ENCODE assay signal across 1 cellular context in the genomic region with DNA sequence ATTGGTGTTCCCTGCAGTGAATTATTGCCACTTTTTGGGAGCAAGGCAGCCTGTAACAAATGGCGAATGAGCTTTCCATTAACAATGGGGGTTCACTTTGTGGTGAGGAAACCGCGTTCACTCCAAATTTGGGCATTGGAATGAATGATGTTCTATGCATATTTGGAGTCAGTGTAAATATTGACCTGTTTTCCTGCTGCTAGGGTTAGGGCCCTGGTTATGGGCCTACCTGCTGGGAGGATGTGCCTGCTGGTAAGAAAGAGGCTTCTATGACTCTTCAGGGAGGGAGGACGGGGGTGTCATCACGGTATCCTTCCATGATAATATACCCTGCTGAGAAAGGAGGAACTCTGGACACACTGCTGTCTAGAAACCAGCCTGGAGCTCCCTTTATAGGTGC.
TF ChIP-seq lines count a peak whose summit lies in the region.

No MANE protein-coding gene starts in this region.

TF ChIP-seq in HepG2, 621 proteins besides CTCF, POLR2A, EP300 and RAD21 (continued from another document):
- TF ChIP-seq, protein P1, sequence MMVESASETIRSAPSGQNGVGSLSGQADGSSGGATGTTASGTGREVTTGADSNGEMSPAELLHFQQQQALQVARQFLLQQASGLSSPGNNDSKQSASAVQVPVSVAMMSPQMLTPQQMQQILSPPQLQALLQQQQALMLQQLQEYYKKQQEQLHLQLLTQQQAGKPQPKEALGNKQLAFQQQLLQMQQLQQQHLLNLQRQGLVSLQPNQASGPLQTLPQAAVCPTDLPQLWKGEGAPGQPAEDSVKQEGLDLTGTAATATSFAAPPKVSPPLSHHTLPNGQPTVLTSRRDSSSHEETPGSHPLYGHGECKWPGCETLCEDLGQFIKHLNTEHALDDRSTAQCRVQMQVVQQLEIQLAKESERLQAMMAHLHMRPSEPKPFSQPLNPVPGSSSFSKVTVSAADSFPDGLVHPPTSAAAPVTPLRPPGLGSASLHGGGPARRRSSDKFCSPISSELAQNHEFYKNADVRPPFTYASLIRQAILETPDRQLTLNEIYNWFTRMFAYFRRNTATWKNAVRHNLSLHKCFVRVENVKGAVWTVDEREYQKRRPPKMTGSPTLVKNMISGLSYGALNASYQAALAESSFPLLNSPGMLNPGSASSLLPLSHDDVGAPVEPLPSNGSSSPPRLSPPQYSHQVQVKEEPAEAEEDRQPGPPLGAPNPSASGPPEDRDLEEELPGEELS (CRISPR knock-in tag; IDR thresholded peaks at IDR 0.05): peak; percentile 38; the same call in 1 of the 2 replicates
- TF ChIP-seq, protein P2, sequence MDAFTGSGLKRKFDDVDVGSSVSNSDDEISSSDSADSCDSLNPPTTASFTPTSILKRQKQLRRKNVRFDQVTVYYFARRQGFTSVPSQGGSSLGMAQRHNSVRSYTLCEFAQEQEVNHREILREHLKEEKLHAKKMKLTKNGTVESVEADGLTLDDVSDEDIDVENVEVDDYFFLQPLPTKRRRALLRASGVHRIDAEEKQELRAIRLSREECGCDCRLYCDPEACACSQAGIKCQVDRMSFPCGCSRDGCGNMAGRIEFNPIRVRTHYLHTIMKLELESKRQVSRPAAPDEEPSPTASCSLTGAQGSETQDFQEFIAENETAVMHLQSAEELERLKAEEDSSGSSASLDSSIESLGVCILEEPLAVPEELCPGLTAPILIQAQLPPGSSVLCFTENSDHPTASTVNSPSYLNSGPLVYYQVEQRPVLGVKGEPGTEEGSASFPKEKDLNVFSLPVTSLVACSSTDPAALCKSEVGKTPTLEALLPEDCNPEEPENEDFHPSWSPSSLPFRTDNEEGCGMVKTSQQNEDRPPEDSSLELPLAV (CRISPR knock-in tag; conservative IDR thresholded peaks at IDR 0.05; ENCODE audit: low read depth): no peak
- TF ChIP-seq FOXO1 (CRISPR knock-in tag; IDR thresholded peaks at IDR 0.05) (peak; percentile 25; the same call in 1 of the 2 replicates), SOX13 (IDR thresholded peaks at IDR 0.05) (no peak), SOX13 (CRISPR knock-in tag; conservative IDR thresholded peaks at IDR 0.05 in 1 of 2, IDR thresholded peaks at IDR 0.05 in 1 of 2) (peak in 1 of 2 experiments; percentile 65; a peak in 1 of 4 replicates), SNAI1 (CRISPR knock-in tag; IDR thresholded peaks at IDR 0.05; ENCODE audit: borderline replicate concordance) (0 out of 2 replicates have a peak, but pooled peaks have one; percentile 7), ZNF260 (CRISPR knock-in tag; IDR thresholded peaks at IDR 0.05; ENCODE audit: borderline replicate concordance, low read depth) (no peak), HDAC6 (IDR thresholded peaks at IDR 0.05; ENCODE audit: low read depth, low read length) (no peak), SAP130 (CRISPR knock-in tag; IDR thresholded peaks at IDR 0.05; ENCODE audit: low read depth) (peak; percentile 33)
- TF ChIP-seq, protein P3, sequence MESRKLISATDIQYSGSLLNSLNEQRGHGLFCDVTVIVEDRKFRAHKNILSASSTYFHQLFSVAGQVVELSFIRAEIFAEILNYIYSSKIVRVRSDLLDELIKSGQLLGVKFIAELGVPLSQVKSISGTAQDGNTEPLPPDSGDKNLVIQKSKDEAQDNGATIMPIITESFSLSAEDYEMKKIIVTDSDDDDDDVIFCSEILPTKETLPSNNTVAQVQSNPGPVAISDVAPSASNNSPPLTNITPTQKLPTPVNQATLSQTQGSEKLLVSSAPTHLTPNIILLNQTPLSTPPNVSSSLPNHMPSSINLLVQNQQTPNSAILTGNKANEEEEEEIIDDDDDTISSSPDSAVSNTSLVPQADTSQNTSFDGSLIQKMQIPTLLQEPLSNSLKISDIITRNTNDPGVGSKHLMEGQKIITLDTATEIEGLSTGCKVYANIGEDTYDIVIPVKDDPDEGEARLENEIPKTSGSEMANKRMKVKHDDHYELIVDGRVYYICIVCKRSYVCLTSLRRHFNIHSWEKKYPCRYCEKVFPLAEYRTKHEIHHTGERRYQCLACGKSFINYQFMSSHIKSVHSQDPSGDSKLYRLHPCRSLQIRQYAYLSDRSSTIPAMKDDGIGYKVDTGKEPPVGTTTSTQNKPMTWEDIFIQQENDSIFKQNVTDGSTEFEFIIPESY (CRISPR knock-in tag; IDR thresholded peaks at IDR 0.05): peak; percentile 46; the same call in 1 of the 2 replicates
